ENCODE assay signal across 8 cellular contexts in the genomic region with DNA sequence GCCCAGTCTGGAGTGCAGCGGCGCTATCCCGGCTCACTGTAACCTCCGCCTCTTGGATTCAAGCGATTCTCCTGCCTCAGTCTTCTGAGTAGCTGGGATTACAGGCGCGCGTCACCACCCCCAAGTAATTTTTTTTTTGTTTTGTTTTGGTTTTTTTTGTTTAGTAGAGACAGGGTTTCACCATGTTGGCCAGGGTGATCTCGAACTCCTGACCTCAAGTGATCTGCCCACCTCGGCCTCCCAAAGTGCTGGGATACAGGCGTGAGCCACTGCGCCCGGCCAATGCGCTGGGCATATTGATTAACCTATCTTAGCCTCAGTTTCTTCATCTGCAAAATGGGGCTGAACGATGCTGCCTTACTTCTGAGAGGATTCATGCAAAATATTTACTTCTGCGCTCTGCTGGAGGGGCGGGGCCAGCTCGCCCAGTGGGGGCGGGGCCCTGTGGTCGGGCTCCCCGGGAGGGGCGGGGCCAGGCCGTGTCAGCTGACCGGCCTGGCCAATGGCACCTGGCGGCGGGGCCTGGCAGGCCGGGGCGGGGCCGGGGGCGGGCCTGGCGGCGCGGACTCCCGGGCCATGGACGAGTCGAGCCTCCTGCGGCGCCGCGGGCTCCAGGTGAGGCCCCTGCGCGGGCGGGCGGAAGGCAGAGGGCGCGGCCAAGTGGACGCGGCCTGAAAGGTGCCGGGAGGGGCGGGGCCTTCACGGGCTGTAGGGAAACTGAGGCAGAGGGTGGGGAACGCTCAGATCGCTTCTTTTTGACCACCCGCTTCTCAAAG. TPM values are rescaled to one million over a fixed set of nuclear protein-coding genes. Genes with fewer than 3 reads are reported as not detected.
DNase-seq lines count a peak whose midpoint lies in the region; ATAC-seq and TF ChIP-seq lines count a peak whose summit lies in the region.

A gene (plus strand): TSS at position 562 of the 776 bp plus-strand sequence. CDS start 15 bp downstream, at position 577.

- no peak for TF ChIP-seq CTCF in cardiac muscle cell (IDR thresholded peaks at IDR 0.05; ENCODE audit: low read depth, low read length)
- TF ChIP-seq CTCF in tibial nerve (IDR thresholded peaks at IDR 0.05), result no peak

- ATAC-seq in GM21360 (IDR thresholded peaks at IDR 0.05; ENCODE audit: unreplicated experiment), result peak; percentile 59

- no peak within 1 kb of the TSS for H4K91ac ChIP-seq in trophoblast cell (ENCODE audit: low read depth, low read length)

- H3K79me2 ChIP-seq in trophoblast cell (ENCODE audit: control insufficient read depth, insufficient read depth, low read length, poor library complexity), result no peaks in the 10 kb centered on the region

- no peaks in the 10 kb centered on the region for H3K27me3 ChIP-seq in CD4-positive, alpha-beta memory T cell (ENCODE audit: insufficient read depth, low read length)
- peaks cover 15% of the 10 kb centered on the region for H3K27me3 ChIP-seq in cardiac muscle cell
- peaks cover 5% of the 10 kb centered on the region for H3K27me3 ChIP-seq in trophoblast cell (ENCODE audit: insufficient read depth, low read length)
- peaks cover 0 to 33% of the 10 kb centered on the region in 2 donors for H3K27me3 ChIP-seq in tibial nerve

- H3K14ac ChIP-seq in trophoblast cell (ENCODE audit: low read length), result no peak within 1 kb of the TSS

- no peak within 1 kb of the TSS for H3K4ac ChIP-seq in trophoblast cell (ENCODE audit: low read depth, low read length)

- no peak within 1 kb of the TSS for H3K23ac ChIP-seq in trophoblast cell (ENCODE audit: low read length)

- TF ChIP-seq EP300 in tibial nerve (IDR thresholded peaks at IDR 0.05), result no peak

- peak; percentile 87 to 93 (median 93) for DNase-seq in CD4-positive, alpha-beta memory T cell
- peak; percentile 86 for DNase-seq in SW480 (ENCODE audit: low spot score)
- DNase-seq in cardiac muscle cell (ENCODE audit: low read depth in 1 of 2, low spot score in 1 of 2), result peak; percentile 86 to 89
- DNase-seq in trophoblast cell, result peak; percentile 89 to 92
- peak; percentile 56 to 62 for DNase-seq in tibial nerve (ENCODE audit: low spot score in 2 of 2)

- no peaks in the 10 kb centered on the region for H3K9me3 ChIP-seq in CD4-positive, alpha-beta memory T cell (ENCODE audit: control insufficient read depth in 1 of 2, low read length in 2 of 2)
- no peaks in the 10 kb centered on the region for H3K9me3 ChIP-seq in cardiac muscle cell (ENCODE audit: low read depth)
- H3K9me3 ChIP-seq in trophoblast cell (ENCODE audit: insufficient read depth, low read depth, low read length), result peaks cover 2% of the 10 kb centered on the region
- H3K9me3 ChIP-seq in tibial nerve, result no peaks in the 10 kb centered on the region

- peaks cover 22 to 50% (median 38%) of the 10 kb centered on the region in 4 donors for H3K4me1 Mint-ChIP-seq in CD4-positive, alpha-beta memory T cell
- H3K4me1 Mint-ChIP-seq in IgD-negative memory B cell, result peaks cover 13 to 21% (median 19%) of the 10 kb centered on the region in 3 donors
- peaks cover 30% of the 10 kb centered on the region for H3K4me1 Mint-ChIP-seq in activated naive CD8-positive, alpha-beta T cell (ENCODE audit: low read depth)

- no peak within 1 kb of the TSS for H2AK5ac ChIP-seq in trophoblast cell (ENCODE audit: low read length)

- CTCF ChIA-PET in CD4-positive, alpha-beta memory T cell (lab: Charles Lee; ENCODE audit: partially characterized antibody), result interaction anchor here (0.6 to 2.5 kb wide), 6 partner anchors 9 to 58 kb away, joined by 3 to 11 read pairs (median 6); a partner anchor contains a TSS

- TF ChIP-seq POLR2A in tibial nerve (IDR thresholded peaks at IDR 0.05), result peak in 1 of 2 donors; percentile 35

- no CpG with 5 or more reads among the region's 54 CpGs for WGBS in trophoblast cell (ENCODE audit: extremely low coverage, insufficient coverage, insufficient read length)
- WGBS in tibial nerve, 2 donors, result 35 to 40% methylated on average over 29 to 30 of the region's 54 CpGs

- H3K27ac Mint-ChIP-seq in CD4-positive, alpha-beta memory T cell, result peak within 1 kb of the TSS; percentile 85 to 93 (median 89)
- peak within 1 kb of the TSS; percentile 92 to 97 (median 93) for H3K27ac Mint-ChIP-seq in IgD-negative memory B cell
- H3K27ac Mint-ChIP-seq in activated naive CD8-positive, alpha-beta T cell, result peak within 1 kb of the TSS; percentile 70

- no peaks in the 10 kb centered on the region for H3K36me3 ChIP-seq in CD4-positive, alpha-beta memory T cell (ENCODE audit: insufficient read depth, low read length)
- no peaks in the 10 kb centered on the region for H3K36me3 ChIP-seq in cardiac muscle cell
- no peaks in the 10 kb centered on the region for H3K36me3 ChIP-seq in trophoblast cell (ENCODE audit: control insufficient read depth in 1 of 2, insufficient read depth in 2 of 2, low read length in 2 of 2)
- no peaks in the 10 kb centered on the region for H3K36me3 ChIP-seq in tibial nerve

- H3K27ac ChIP-seq in CD4-positive, alpha-beta memory T cell (ENCODE audit: low read depth, low read length), result peak within 1 kb of the TSS; percentile 68
- no peak within 1 kb of the TSS for H3K27ac ChIP-seq in cardiac muscle cell
- H3K27ac ChIP-seq in trophoblast cell (ENCODE audit: low read depth, low read length), result no peak within 1 kb of the TSS
- peak within 1 kb of the TSS in 3 of 4 donors; percentile 26 to 78 (median 60) for H3K27ac ChIP-seq in tibial nerve

- H3K36me3 Mint-ChIP-seq in CD4-positive, alpha-beta memory T cell, result peaks cover 0 to 4% of the 10 kb centered on the region in 2 donors
- H3K36me3 Mint-ChIP-seq in IgD-negative memory B cell, result no peaks in the 10 kb centered on the region
- no peaks in the 10 kb centered on the region for H3K36me3 Mint-ChIP-seq in activated naive CD8-positive, alpha-beta T cell

- H3K27me3 Mint-ChIP-seq in CD4-positive, alpha-beta memory T cell, result no peaks in the 10 kb centered on the region
- no peaks in the 10 kb centered on the region for H3K27me3 Mint-ChIP-seq in IgD-negative memory B cell
- H3K27me3 Mint-ChIP-seq in activated naive CD8-positive, alpha-beta T cell, result no peaks in the 10 kb centered on the region

- H3K18ac ChIP-seq in trophoblast cell (ENCODE audit: low read length), result no peak within 1 kb of the TSS

- H3K79me1 ChIP-seq in trophoblast cell (ENCODE audit: low read length), result no peaks in the 10 kb centered on the region

- no peak within 1 kb of the TSS for H2BK5ac ChIP-seq in trophoblast cell (ENCODE audit: low read depth, low read length, poor library complexity)

- H3K9ac ChIP-seq in trophoblast cell (ENCODE audit: low read length), result no peak within 1 kb of the TSS

- H3K4me1 ChIP-seq in CD4-positive, alpha-beta memory T cell (ENCODE audit: insufficient read depth, low read length), result peaks cover 36% of the 10 kb centered on the region
- H3K4me1 ChIP-seq in cardiac muscle cell (ENCODE audit: low read depth), result no peaks in the 10 kb centered on the region
- peaks cover 5 to 8% of the 10 kb centered on the region in 2 experiments for H3K4me1 ChIP-seq in trophoblast cell (ENCODE audit: control insufficient read depth in 1 of 2, insufficient read depth in 2 of 2, low read length in 2 of 2)
- peaks cover 0 to 24% (median 18%) of the 10 kb centered on the region in 4 donors for H3K4me1 ChIP-seq in tibial nerve

- no peaks in the 10 kb centered on the region for H3K9me3 Mint-ChIP-seq in CD4-positive, alpha-beta memory T cell
- no peaks in the 10 kb centered on the region for H3K9me3 Mint-ChIP-seq in IgD-negative memory B cell
- no peaks in the 10 kb centered on the region for H3K9me3 Mint-ChIP-seq in activated naive CD8-positive, alpha-beta T cell (ENCODE audit: low read depth)

- peak within 1 kb of the TSS; percentile 58 for H4K8ac ChIP-seq in trophoblast cell (ENCODE audit: low read depth, low read length)

- POLR2A ChIA-PET in CD4-positive, alpha-beta memory T cell (lab: Charles Lee; ENCODE audit: partially characterized antibody), result interaction anchor here (0.6 to 3.9 kb wide), 9 partner anchors 9 to 231 kb away, joined by 3 to 54 read pairs (median 7); a partner anchor contains a TSS

- intact Hi-C loops in CD4-positive, alpha-beta memory T cell (cut with micrococcal nuclease), result loop anchor here (10.0 kb wide), 1 partner anchor 317 kb away; a partner anchor contains a TSS

- peak within 1 kb of the TSS; percentile 31 for H2AFZ ChIP-seq in trophoblast cell (ENCODE audit: insufficient read depth, low read length, poor library complexity)

- no peak within 1 kb of the TSS for H2BK120ac ChIP-seq in trophoblast cell (ENCODE audit: insufficient read depth, low read length, poor library complexity)

- H3K4me3 Mint-ChIP-seq in CD4-positive, alpha-beta memory T cell, result peak within 1 kb of the TSS; percentile 87 to 95 (median 89)
- peak within 1 kb of the TSS; percentile 95 to 99 (median 98) for H3K4me3 Mint-ChIP-seq in IgD-negative memory B cell
- peak within 1 kb of the TSS; percentile 86 for H3K4me3 Mint-ChIP-seq in activated naive CD8-positive, alpha-beta T cell

- no peak within 1 kb of the TSS for H2BK12ac ChIP-seq in trophoblast cell (ENCODE audit: low read length)

- H3K4me2 ChIP-seq in trophoblast cell (ENCODE audit: low read length), result peak within 1 kb of the TSS; percentile 52

- no peak within 1 kb of the TSS for H4K12ac ChIP-seq in trophoblast cell (ENCODE audit: low read depth, low read length)

- peak within 1 kb of the TSS; percentile 38 to 70 for H3K4me3 ChIP-seq in CD4-positive, alpha-beta memory T cell (ENCODE audit: low read length in 2 of 2)
- H3K4me3 ChIP-seq in cardiac muscle cell (peak within 1 kb of the TSS; percentile 35), trophoblast cell (ENCODE audit: low read depth, low read length) (no peak within 1 kb of the TSS), tibial nerve (peak within 1 kb of the TSS; percentile 31 to 54 (median 50))

RNA-seq across cellular contexts. Expression of the gene that starts here (rescaled TPM):
- 10 to 100 TPM; 51.6 to 53.9 TPM for total RNA-seq in CD4-positive, alpha-beta memory T cell
- polyA plus RNA-seq in CD4-positive, alpha-beta memory T cell, result 10 to 100 TPM in 1 of 2 donors, 1 to 10 TPM in 1; 4.3 to 16.7 TPM
- polyA plus RNA-seq in IgD-negative memory B cell (20.3 TPM), cardiac muscle cell (5.5 and 8.4 TPM in 2 replicates)
- total RNA-seq in cardiac muscle cell (6.6 and 8.1 TPM in 2 replicates), tibial nerve (10 to 100 TPM in 2 of 4 donors, 1 to 10 TPM in 2; 7.6 to 19.8 (median 10.0) TPM)
- polyA plus RNA-seq in trophoblast cell (2013), result 2.3 TPM in 2 replicates

Comparison
In these comparisons a context has a peak if more than half of its experiments do, and no peak if none do; other contexts are left out.
1. H3K27ac ChIP-seq: peak in CD4-positive, alpha-beta memory T cell (single experiment) and tibial nerve (3 of 4); none in cardiac muscle cell (single experiment) and trophoblast cell (single experiment).
2. Peak in every context shown above with its lines, with median percentiles within 50 percentile points of each other: DNase-seq, H3K27ac Mint-ChIP-seq and H3K4me3 Mint-ChIP-seq.